ENCODE assay signal across 10 cellular contexts in the genomic region with DNA sequence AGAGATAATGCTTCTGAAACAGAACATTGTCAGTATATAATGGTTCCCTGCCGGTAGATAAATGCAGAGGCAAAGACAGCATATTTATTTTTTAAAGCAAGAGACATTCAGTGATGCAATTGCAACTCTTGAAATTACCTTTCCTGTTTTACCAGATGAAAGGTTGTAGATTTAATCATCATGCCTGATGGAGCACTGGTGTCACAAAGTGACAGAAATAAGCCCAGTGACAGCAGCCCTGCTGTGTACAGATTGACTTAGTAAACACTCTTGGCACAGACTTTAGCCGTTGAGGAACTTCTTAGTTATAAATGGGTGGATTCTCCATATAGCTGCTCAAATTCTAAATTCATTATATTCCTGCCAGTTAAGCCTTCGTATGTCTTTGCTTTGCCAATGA.
DNase-seq lines count a peak whose midpoint lies in the region; ATAC-seq and TF ChIP-seq lines count a peak whose summit lies in the region.
"Had no signal": no experiment of that assay in that cellular context is flagged by ENCODE, and none has a peak within 500 bp of the region (broad histone marks: within the 10 kb centered on the region; RNA-seq: fewer than 3 reads in every experiment).

No MANE protein-coding gene starts in this region.

- no peak overlapping the region for H4K91ac ChIP-seq in neuronal stem cell (ENCODE audit: low read depth, low read length, poor library complexity)

- CTCF ChIA-PET in Panc1 (lab: Charles Lee), result no interaction called here

- no peaks in the 10 kb centered on the region for H3K36me3 ChIP-seq in Panc1 (ENCODE audit: control insufficient read depth, insufficient read depth, low read length)
- H3K36me3 ChIP-seq in neuronal stem cell (replicated peaks in 1 of 2; ENCODE audit: control insufficient read depth in 2 of 2, insufficient read depth in 2 of 2, low read length in 2 of 2), result no peaks in the 10 kb centered on the region
- no peaks in the 10 kb centered on the region for H3K36me3 ChIP-seq in psoas muscle (ENCODE audit: insufficient read depth in 1 of 2, low read depth in 1 of 2)
- H3K36me3 ChIP-seq in breast epithelium, result no peaks in the 10 kb centered on the region
- H3K36me3 ChIP-seq in aorta (ENCODE audit: control insufficient read depth in 1 of 2, insufficient read depth in 2 of 2, low read length in 1 of 2), result no peaks in the 10 kb centered on the region
- H3K36me3 ChIP-seq: sigmoid colon had no signal

- no peak overlapping the region for H3K18ac ChIP-seq in neuronal stem cell (ENCODE audit: low read length)

- WGBS in neuronal stem cell (ENCODE audit: extremely low coverage in 2 of 2, insufficient read length in 2 of 2, insufficient replicate concordance in 1 of 2), 2 donors, result no CpG with 5 or more reads among the region's 3 CpGs
- WGBS in psoas muscle, 3 donors, result 63 to 74% (median 66%) methylated on average over 3 of the region's 3 CpGs
- 49% methylated on average over 3 of the region's 3 CpGs for WGBS in aorta, 2 donors

- no peak overlapping the region for H4K8ac ChIP-seq in neuronal stem cell (ENCODE audit: low read depth, low read length)

- H2BK15ac ChIP-seq in neuronal stem cell (ENCODE audit: low read length), result no peak overlapping the region

- H2BK120ac ChIP-seq in neuronal stem cell (ENCODE audit: low read depth, low read length), result no peak overlapping the region

- no TSS peak for BruUV-seq in Panc1 (replicated peaks; lab: Mats Ljungman, UMichigan)

- peaks cover 14% of the 10 kb centered on the region for H3K4me1 ChIP-seq in Panc1 (ENCODE audit: control insufficient read depth, insufficient read depth, low read length)
- peaks cover 3 to 4% of the 10 kb centered on the region in 2 donors for H3K4me1 ChIP-seq in neuronal stem cell (ENCODE audit: control insufficient read depth in 2 of 2, insufficient read depth in 1 of 2, low read depth in 1 of 2, low read length in 2 of 2)
- H3K4me1 ChIP-seq in psoas muscle, result no peaks in the 10 kb centered on the region
- no peaks in the 10 kb centered on the region for H3K4me1 ChIP-seq in breast epithelium
- H3K4me1 ChIP-seq in aorta (ENCODE audit: control insufficient read depth in 1 of 2, insufficient read depth in 2 of 2, low read length in 2 of 2), result peaks cover 3 to 4% of the 10 kb centered on the region in 2 donors

- DNase-seq in NCI-H1092 treated with DMSO at 0.1 percent for 48 hours (lab: John Stamatoyannopoulos, UW), result peak; percentile 56
- DNase-seq in NCI-H1092 (lab: John Stamatoyannopoulos, UW), result no peak
- no peak for DNase-seq in Panc1 (ENCODE audit: low read depth, low spot score)
- no peak for DNase-seq in neuronal stem cell (ENCODE audit: low spot score)
- no peak for DNase-seq in psoas muscle
- no peak for DNase-seq in breast epithelium (ENCODE audit: low spot score in 2 of 2)
- no peak for DNase-seq in aorta
- DNase-seq: 8988T, sigmoid colon had no signal

- H3K9ac ChIP-seq in neuronal stem cell (ENCODE audit: low read depth, low read length, poor library complexity), result no peak overlapping the region

- H3K14ac ChIP-seq in neuronal stem cell (ENCODE audit: low read length), result no peak overlapping the region

- H2AFZ ChIP-seq in neuronal stem cell (ENCODE audit: low read length), result peak overlapping the region; percentile 29

- no peak for TF ChIP-seq CTCF in Panc1 (IDR thresholded peaks at IDR 0.05)
- no peak for TF ChIP-seq CTCF in psoas muscle (IDR thresholded peaks at IDR 0.05)
- TF ChIP-seq CTCF in breast epithelium (IDR thresholded peaks at IDR 0.05), result no peak

- H3K27me3 ChIP-seq in Panc1 (ENCODE audit: control insufficient read depth, insufficient read depth, low read length) (no peaks in the 10 kb centered on the region), neuronal stem cell (ENCODE audit: control insufficient read depth in 3 of 3, insufficient read depth in 3 of 3, low read depth in 1 of 3, low read length in 3 of 3) (no peaks in the 10 kb centered on the region), psoas muscle (ENCODE audit: insufficient read depth in 3 of 3, low read length in 2 of 3) (no peaks in the 10 kb centered on the region), breast epithelium (no peaks in the 10 kb centered on the region), aorta (ENCODE audit: control insufficient read depth in 1 of 2, insufficient read depth in 2 of 2, low read length in 1 of 2) (no peaks in the 10 kb centered on the region)
- H3K27me3 ChIP-seq: sigmoid colon had no signal

- H2BK5ac ChIP-seq in neuronal stem cell (ENCODE audit: low read length), result no peak overlapping the region

- H3K79me1 ChIP-seq in neuronal stem cell (ENCODE audit: low read depth, low read length), result no peaks in the 10 kb centered on the region

- H3K4ac ChIP-seq in neuronal stem cell (ENCODE audit: low read length), result no peak overlapping the region

- peak; percentile 37 for ATAC-seq in HG02885 (IDR thresholded peaks at IDR 0.05; ENCODE audit: poor library complexity, unreplicated experiment)
- 0 out of 2 replicates have a peak, but pooled peaks have one; percentile 22 for ATAC-seq in Panc1
- ATAC-seq in psoas muscle, result no peak
- no peak for ATAC-seq in aorta (ENCODE audit: low FRiP score)

- H3K4me2 ChIP-seq in neuronal stem cell (ENCODE audit: insufficient read depth, low read length, poor library complexity, severe bottlenecking), result no peak overlapping the region

- no peak overlapping the region for H2BK12ac ChIP-seq in neuronal stem cell (ENCODE audit: low read length)

- intact Hi-C loops in Panc1 (cut with micrococcal nuclease; ENCODE audit: unreplicated experiment), result no loop called here
- intact Hi-C loops in psoas muscle (cut with DNase I), result no loop called here
- intact Hi-C loops in breast epithelium (cut with DNase I; ENCODE audit: low total_unique reads), result no loop called here
- intact Hi-C loops in aorta (cut with DNase I), result no loop called here

- H3K4me3 ChIP-seq in Panc1 (ENCODE audit: low read depth in 2 of 2, low read length in 2 of 2) (peak overlapping the region in 1 of 2 experiments; percentile 35; a peak in 2 of 4 replicates), neuronal stem cell (ENCODE audit: low read length in 2 of 2) (no peak overlapping the region), psoas muscle (no peak overlapping the region), breast epithelium (no peak overlapping the region), aorta (ENCODE audit: low read length in 2 of 2) (no peak overlapping the region)
- H3K4me3 ChIP-seq: sigmoid colon had no signal

- POLR2A ChIA-PET in Panc1 (lab: Charles Lee), result no interaction called here

- in situ Hi-C loops in Panc1 (cut with HindIII; ENCODE audit: low pct_unique_long_range_greater_than_20kb, low sequenced_read_pairs), result no loop called here

- H3K27ac ChIP-seq in Panc1 (ENCODE audit: low read length) (peak overlapping the region; percentile 84), neuronal stem cell (replicated peaks; ENCODE audit: low read length) (no peak overlapping the region), psoas muscle (no peak overlapping the region), breast epithelium (no peak overlapping the region), aorta (ENCODE audit: low read depth in 1 of 2, low read length in 2 of 2) (no peak overlapping the region)

- no peak overlapping the region for H3K23ac ChIP-seq in neuronal stem cell (ENCODE audit: low read depth, low read length, poor library complexity)

- H2AK5ac ChIP-seq in neuronal stem cell (ENCODE audit: low read depth, low read length), result no peak overlapping the region

- no peaks in the 10 kb centered on the region for H3K9me3 ChIP-seq in Panc1 (ENCODE audit: control insufficient read depth, insufficient read depth, low read depth, low read length)
- H3K9me3 ChIP-seq in neuronal stem cell (replicated peaks in 1 of 2; ENCODE audit: control insufficient read depth in 2 of 2, insufficient read depth in 1 of 2, low read depth in 1 of 2, low read length in 2 of 2), result no peaks in the 10 kb centered on the region
- H3K9me3 ChIP-seq in psoas muscle, result no peaks in the 10 kb centered on the region
- no peaks in the 10 kb centered on the region for H3K9me3 ChIP-seq in breast epithelium
- H3K9me3 ChIP-seq in aorta (ENCODE audit: control insufficient read depth, low read length), result no peaks in the 10 kb centered on the region
- H3K9me3 ChIP-seq: sigmoid colon had no signal

- TF ChIP-seq POLR2A in breast epithelium (IDR thresholded peaks at IDR 0.05), result no peak

Comparison
In these comparisons a context has a peak if more than half of its experiments do, and no peak if none do; other contexts are left out.
1. ATAC-seq: peak in HG02885 (single experiment) and Panc1 (single experiment); none in psoas muscle (0 of 4) and aorta (single experiment).